8 cellular contexts compared by ENCODE assay signal in the genomic region with DNA sequence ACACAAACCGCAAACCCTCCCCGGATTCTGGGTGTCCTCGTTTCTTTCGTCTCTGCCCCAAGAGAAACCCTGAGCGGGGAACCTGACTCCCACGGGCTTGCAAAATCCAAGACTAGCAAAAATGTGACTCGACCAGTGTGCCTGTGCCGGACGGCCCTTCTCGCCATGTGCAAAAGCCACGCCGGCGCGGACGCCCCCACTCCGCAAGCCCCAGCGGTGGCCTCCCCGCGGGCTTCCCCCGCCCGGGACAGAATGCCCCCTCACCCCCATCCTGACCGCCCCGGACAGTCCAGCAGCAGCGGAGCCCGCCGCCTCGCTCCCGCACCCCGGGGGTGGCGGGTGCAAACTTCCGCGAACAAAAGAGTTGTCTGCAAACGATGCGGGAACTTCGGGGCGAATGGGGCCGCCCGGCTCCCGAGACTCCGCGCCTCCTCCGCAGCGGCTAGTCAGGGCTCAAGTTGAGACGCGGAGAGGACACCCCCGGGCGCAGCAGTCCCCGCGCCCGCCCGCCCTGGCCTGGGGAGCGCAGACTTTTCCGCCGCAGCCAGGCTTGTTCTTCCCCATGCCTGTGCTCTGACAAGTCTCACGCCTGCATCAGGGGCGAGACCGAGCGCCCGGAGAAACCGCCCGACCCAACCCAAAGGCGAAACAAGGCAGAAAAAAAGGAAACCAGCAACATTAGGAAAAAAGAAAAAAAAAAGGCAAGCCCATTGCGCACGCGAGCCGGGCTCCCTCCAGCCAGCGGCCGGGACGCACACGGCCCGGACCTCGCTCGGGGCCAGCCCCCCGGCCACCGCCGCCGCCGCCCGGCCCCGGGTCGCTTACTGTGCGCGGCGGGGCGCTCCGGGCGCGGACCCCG. TPM values are rescaled to one million over a fixed set of nuclear protein-coding genes. Genes with fewer than 3 reads are reported as not detected.
A peak's percentile ranks its signal among the peaks of the same experiment; 100 is the strongest.
DNase-seq lines count a peak whose midpoint lies in the region; ATAC-seq and TF ChIP-seq lines count a peak whose summit lies in the region.

No MANE protein-coding gene starts in this region.

- DNase-seq in AG04449 (ENCODE audit: low read depth, low spot score), result no peak
- peak; percentile 33 to 59 for DNase-seq in activated T-cell treated with anti-CD3 and anti-CD28 coated beads, Interleukin-2, amount 50 U/mL, for 72 hours
- DNase-seq in ovary, result peak in 4 of 5 donors; percentile 54 to 70 (median 63)
- DNase-seq in GM10248 (ENCODE audit: extremely low spot score), result no peak

- H3K4me3 Mint-ChIP-seq in activated T-cell treated with anti-CD3 and anti-CD28 coated beads, Interleukin-2, amount 50 U/mL, for 72 hours, result peak overlapping the region; percentile 98 to 99

- POLR2A ChIA-PET in AG04449 (lab: Yijun Ruan, JAX) (no interaction called here), GM10248 (lab: Yijun Ruan, JAX) (no interaction called here)

- CTCF ChIA-PET in AG04449 (lab: Yijun Ruan, JAX), result interaction anchor here (0.7 to 5.3 kb wide), 9 partner anchors 13 to 749 kb away, joined by 3 to 141 read pairs (median 18); no protein-coding TSS in a partner anchor
- CTCF ChIA-PET in GM10248 (lab: Yijun Ruan, JAX), result interaction anchor here (1.1 to 5.0 kb wide), 8 partner anchors 12 to 213 kb away, joined by 3 to 79 read pairs (median 50); no protein-coding TSS in a partner anchor

- H3K27ac Mint-ChIP-seq in activated T-cell treated with anti-CD3 and anti-CD28 coated beads, Interleukin-2, amount 50 U/mL, for 72 hours, result peak overlapping the region; percentile 88

- H3K27me3 ChIP-seq in gastroesophageal sphincter (no peaks in the 10 kb centered on the region), ovary (no peaks in the 10 kb centered on the region)

- TF ChIP-seq CTCF in AG04449 (IDR thresholded peaks at IDR 0.05; ENCODE audit: insufficient read depth, low read length, missing control alignments) (no peak), gastroesophageal sphincter (IDR thresholded peaks at IDR 0.05) (peak in 1 of 4 experiments; percentile 33), ovary (IDR thresholded peaks at IDR 0.05) (no peak), GM10248 (IDR thresholded peaks at IDR 0.05; ENCODE audit: control extremely low read depth, extremely low read depth, low read depth, missing control alignments) (no peak)

- ATAC-seq in GM18505 (IDR thresholded peaks at IDR 0.05; ENCODE audit: unreplicated experiment) (peak; percentile 16), gastroesophageal sphincter (no peak), GM18861 (IDR thresholded peaks at IDR 0.05; ENCODE audit: unreplicated experiment) (no peak)
- peak; percentile 19 to 32 for ATAC-seq in activated T-cell treated with anti-CD3 and anti-CD28 coated beads, Interleukin-2, amount 50 U/mL, for 72 hours (replicated peaks in 1 of 2)

- H3K36me3 Mint-ChIP-seq in activated T-cell treated with anti-CD3 and anti-CD28 coated beads, Interleukin-2, amount 50 U/mL, for 72 hours (ENCODE audit: insufficient read depth in 2 of 2), result peaks cover 2 to 4% of the 10 kb centered on the region in 2 donors

- H3K4me1 ChIP-seq in gastroesophageal sphincter (peaks cover 19 to 63% (median 50%) of the 10 kb centered on the region in 3 donors), ovary (ENCODE audit: insufficient read depth) (peaks cover 18% of the 10 kb centered on the region)

- no peaks in the 10 kb centered on the region for H3K9me3 Mint-ChIP-seq in activated T-cell treated with anti-CD3 and anti-CD28 coated beads, Interleukin-2, amount 50 U/mL, for 72 hours

- H3K4me1 Mint-ChIP-seq in activated T-cell treated with anti-CD3 and anti-CD28 coated beads, Interleukin-2, amount 50 U/mL, for 72 hours (ENCODE audit: low read depth), result peaks cover 53% of the 10 kb centered on the region

- TF ChIP-seq EP300 in gastroesophageal sphincter (IDR thresholded peaks at IDR 0.05), result no peak
- TF ChIP-seq EP300 in ovary (IDR thresholded peaks at IDR 0.05), result no peak

- H3K27me3 Mint-ChIP-seq in activated T-cell treated with anti-CD3 and anti-CD28 coated beads, Interleukin-2, amount 50 U/mL, for 72 hours (ENCODE audit: low read depth), result peaks cover 21% of the 10 kb centered on the region

- H3K9me3 ChIP-seq in KOPT-K1 (ENCODE audit: insufficient read depth, low read length, poor library complexity, severe bottlenecking) (no peaks in the 10 kb centered on the region), gastroesophageal sphincter (no peaks in the 10 kb centered on the region), ovary (no peaks in the 10 kb centered on the region)

- H3K4me3 ChIP-seq in AG04449 (ENCODE audit: low read depth, low read length), result peak overlapping the region; percentile 66
- H3K4me3 ChIP-seq in gastroesophageal sphincter, result peak overlapping the region; percentile 49 to 74
- H3K4me3 ChIP-seq in ovary, result peak overlapping the region; percentile 72

- intact Hi-C loops in ovary (cut with DNase I), result loop anchor here (2.0 to 5.0 kb wide), 6 partner anchors 41 to 213 kb away; no protein-coding TSS in a partner anchor

- peaks cover 15% of the 10 kb centered on the region for H3K36me3 ChIP-seq in KOPT-K1 (ENCODE audit: insufficient read depth, low read length)
- peaks cover 0 to 4% of the 10 kb centered on the region in 2 donors for H3K36me3 ChIP-seq in gastroesophageal sphincter
- H3K36me3 ChIP-seq in ovary, result no peaks in the 10 kb centered on the region

- WGBS in gastroesophageal sphincter (ENCODE audit: low coverage in 1 of 2), 2 donors, result 0% methylated on average over 16 of the region's 89 CpGs
- 1% methylated on average over 62 to 89 of the region's 89 CpGs for WGBS in ovary, 3 donors

- TF ChIP-seq POLR2A in GM18505 (IDR thresholded peaks at IDR 0.05; ENCODE audit: borderline replicate concordance, extremely low read depth, insufficient read depth, insufficient read length), result no peak
- no peak for TF ChIP-seq POLR2A in gastroesophageal sphincter (IDR thresholded peaks at IDR 0.05)
- no peak for TF ChIP-seq POLR2A in ovary (IDR thresholded peaks at IDR 0.05)

- H3K27ac ChIP-seq in KOPT-K1 (ENCODE audit: low read depth, low read length, poor library complexity, severe bottlenecking), result peak overlapping the region; percentile 59
- H3K27ac ChIP-seq in gastroesophageal sphincter, result peak overlapping the region; percentile 16 to 93 (median 91)
- H3K27ac ChIP-seq in ovary, result peak overlapping the region; percentile 64 to 78

RNA-seq across cellular contexts. Expression of a gene that starts 0.8 kb away (rescaled TPM):
- total RNA-seq in activated T-cell treated with anti-CD3 and anti-CD28 coated beads, Interleukin-2, amount 50 U/mL, for 72 hours, result 10 to 100 TPM; 30.0 to 37.7 TPM
- total RNA-seq in gastroesophageal sphincter, result 10 to 100 TPM; 24.5 to 33.0 (median 30.2) TPM
- total RNA-seq in ovary, result 10 to 100 TPM; 29.8 to 77.6 (median 47.8) TPM
- polyA plus RNA-seq in ovary, result 10 to 100 TPM in 1 of 2 donors, 1 to 10 TPM in 1; 9.7 to 21.3 TPM

RNA-seq across cellular contexts. Expression of a gene that starts 48.3 kb away (rescaled TPM):
- total RNA-seq in activated T-cell treated with anti-CD3 and anti-CD28 coated beads, Interleukin-2, amount 50 U/mL, for 72 hours, result 10 to 100 TPM; 25.4 to 29.4 TPM
- total RNA-seq in gastroesophageal sphincter (10 to 100 TPM in 3 of 4 donors, 1 to 10 TPM in 1; 9.1 to 18.6 (median 10.5) TPM), ovary (10 to 100 TPM; 11.9 to 25.8 (median 20.7) TPM)
- polyA plus RNA-seq in ovary, result 10 to 100 TPM; 15.2 to 15.3 TPM

RNA-seq across cellular contexts. Expression of a gene that starts 58.2 kb away (rescaled TPM):
- total RNA-seq in activated T-cell treated with anti-CD3 and anti-CD28 coated beads, Interleukin-2, amount 50 U/mL, for 72 hours, result 10 to 100 TPM; 20.9 to 24.9 TPM
- total RNA-seq in gastroesophageal sphincter (10 to 100 TPM; 12.9 to 17.7 (median 16.8) TPM), ovary (10 to 100 TPM in 5 of 7 donors, 1 to 10 TPM in 2; 7.2 to 15.0 (median 12.4) TPM)
- 10 to 100 TPM in 1 of 2 donors, 1 to 10 TPM in 1; 7.1 to 18.6 TPM for polyA plus RNA-seq in ovary

Comparison
In these comparisons a context has a peak if more than half of its experiments do, and no peak if none do; other contexts are left out.
1. DNase-seq: peak in activated T-cell treated with anti-CD3 and anti-CD28 coated beads, Interleukin-2, amount 50 U/mL, for 72 hours (2 of 2) and ovary (4 of 5); none in AG04449 (single experiment) and GM10248 (single experiment).
2. ATAC-seq: peak in GM18505 (single experiment) and activated T-cell treated with anti-CD3 and anti-CD28 coated beads, Interleukin-2, amount 50 U/mL, for 72 hours (2 of 2); none in gastroesophageal sphincter (single experiment) and GM18861 (single experiment).
3. Peak in every context shown above with its lines, with median percentiles within 50 percentile points of each other: H3K4me3 ChIP-seq and H3K27ac ChIP-seq.